Comparison of ENCODE assay signal across 8 cellular contexts in genomic region chrX:21479695-21480280, GRCh38.
DNase-seq lines count a peak whose midpoint lies in the region; ATAC-seq, FAIRE-seq and TF ChIP-seq lines count a peak whose summit lies in the region.

No MANE protein-coding gene starts in this region.

- no peaks in the 10 kb centered on the region for H3K36me3 Mint-ChIP-seq in type B pancreatic cell

- no peaks in the 10 kb centered on the region for H3K79me2 ChIP-seq in keratinocyte (ENCODE audit: control insufficient read depth, insufficient read depth, low read length)

- H3K4me1 ChIP-seq in keratinocyte (ENCODE audit: control insufficient read depth, extremely low read depth, insufficient read depth, low read length): no peaks in the 10 kb centered on the region

- dilution Hi-C loops in keratinocyte (cut with MboI; ENCODE audit: extremely low pct_ligation_motif_present, low sequenced_read_pairs): no loop called here

- no peaks in the 10 kb centered on the region for H3K27me3 Mint-ChIP-seq in type B pancreatic cell

- peak; percentile 36 for FAIRE-seq in keratinocyte (lab: Jason Lieb, UNC)

- H3K4me2 ChIP-seq in keratinocyte (ENCODE audit: control insufficient read depth, extremely low read depth, insufficient read depth, low read depth, low read length): no peak overlapping the region

- no peak overlapping the region for H3K9ac ChIP-seq in keratinocyte (ENCODE audit: control insufficient read depth, extremely low read depth, insufficient read depth, low read length)

- peaks cover 5% of the 10 kb centered on the region for H3K4me1 Mint-ChIP-seq in type B pancreatic cell (ENCODE audit: unreplicated experiment)

- no peaks in the 10 kb centered on the region for H3K36me3 ChIP-seq in keratinocyte (ENCODE audit: control insufficient read depth in 2 of 2, extremely low read depth in 1 of 2, insufficient read depth in 2 of 2, low read length in 2 of 2)

- H3K27ac ChIP-seq in keratinocyte (ENCODE audit: control insufficient read depth, insufficient read depth, low read length): no peak overlapping the region

- no peaks in the 10 kb centered on the region for H3K9me3 ChIP-seq in keratinocyte (ENCODE audit: control insufficient read depth, low read depth, low read length)

- H3K9me1 ChIP-seq in keratinocyte (ENCODE audit: control insufficient read depth, extremely low read depth, insufficient read depth, low read length): no peaks in the 10 kb centered on the region

- H2AFZ ChIP-seq in keratinocyte (ENCODE audit: control insufficient read depth, low read length): no peak overlapping the region

- no peak overlapping the region for H3K27ac Mint-ChIP-seq in type B pancreatic cell

- no peaks in the 10 kb centered on the region for H3K9me3 Mint-ChIP-seq in type B pancreatic cell

- no peak overlapping the region for H3K4me3 Mint-ChIP-seq in type B pancreatic cell

- DNase-seq in DMS 273 treated with DMSO at 0.1 percent for 48 hours (lab: John Stamatoyannopoulos, UW) (peak; percentile 54), NCI-H2227 (lab: John Stamatoyannopoulos, UW; ENCODE audit: unreplicated experiment) (peak; percentile 83), astrocyte of the hippocampus (ENCODE audit: low read depth, low spot score) (peak; percentile 70), keratinocyte (ENCODE audit: low read depth, low spot score) (peak; percentile 33), type B pancreatic cell (ENCODE audit: extremely low spot score, unreplicated experiment) (no peak)
- DNase-seq in stimulated activated CD4-positive, alpha-beta T cell treated with anti-CD3 and anti-CD28 coated beads, Interleukin-4, amount 100 ng/mL, for 4 hours: no peak

- H3K4me3 ChIP-seq in keratinocyte (ENCODE audit: control insufficient read depth in 2 of 3, extremely low read depth in 1 of 3, insufficient read depth in 2 of 3, low read depth in 1 of 3, low read length in 3 of 3): no peak overlapping the region

- TF ChIP-seq CTCF in keratinocyte (optimal IDR thresholded peaks at IDR 0.05 in 1 of 3, IDR thresholded peaks at IDR 0.05 in 1 of 3, conservative IDR thresholded peaks at IDR 0.05 in 1 of 3; ENCODE audit: extremely low read depth in 1 of 3, insufficient read depth in 2 of 3, low read length in 3 of 3): peak in 2 of 3 experiments; percentile 59 to 83
- TF ChIP-seq CTCF in type B pancreatic cell (conservative IDR thresholded peaks at IDR 0.05): peak; percentile 79

- no peaks in the 10 kb centered on the region for H4K20me1 ChIP-seq in keratinocyte (ENCODE audit: control insufficient read depth, extremely low read depth, insufficient read depth, low read length)

- H3K27me3 ChIP-seq in keratinocyte (ENCODE audit: control insufficient read depth, extremely low read depth, insufficient read depth, low read length): no peaks in the 10 kb centered on the region

- peak; percentile 91 for ATAC-seq in GM18909 (IDR thresholded peaks at IDR 0.05; ENCODE audit: poor library complexity, unreplicated experiment)
- ATAC-seq in HG03108 (IDR thresholded peaks at IDR 0.05; ENCODE audit: unreplicated experiment): peak; percentile 93

Comparison
In these comparisons a context has a peak if more than half of its experiments do, and no peak if none do; other contexts are left out.
1. DNase-seq: peak in DMS 273 treated with DMSO at 0.1 percent for 48 hours (single experiment), NCI-H2227 (single experiment), astrocyte of the hippocampus (single experiment) and keratinocyte (single experiment); none in type B pancreatic cell (single experiment) and stimulated activated CD4-positive, alpha-beta T cell treated with anti-CD3 and anti-CD28 coated beads, Interleukin-4, amount 100 ng/mL, for 4 hours (0 of 2).